ENCODE assay signal across 1 cellular context in genomic region chr20:63182946-63183415, GRCh38.
TF ChIP-seq lines count a peak whose summit lies in the region.

No MANE protein-coding gene starts in this region.

TF ChIP-seq in HepG2, 621 proteins besides CTCF, POLR2A, EP300 and RAD21 (continued from another document):
- TF ChIP-seq ZNF639 (CRISPR knock-in tag; conservative IDR thresholded peaks at IDR 0.05) = no peak
- TF ChIP-seq ZNF460 (CRISPR knock-in tag; IDR thresholded peaks at IDR 0.05; ENCODE audit: borderline replicate concordance) = no peak
- TF ChIP-seq ZNF674 (CRISPR knock-in tag; IDR thresholded peaks at IDR 0.05; ENCODE audit: low read depth) = no peak
